In genomic region chr13:73018336-73018735, GRCh38 we compare ENCODE assay signal across 21 cellular contexts. TPM values are rescaled to one million over a fixed set of nuclear protein-coding genes. Genes with fewer than 3 reads are reported as not detected.
A peak's percentile ranks its signal among the peaks of the same experiment; 100 is the strongest.
DNase-seq lines count a peak whose midpoint lies in the region; ATAC-seq, FAIRE-seq and TF ChIP-seq lines count a peak whose summit lies in the region.
"Had no signal": no experiment of that assay in that cellular context is flagged by ENCODE, and none has a peak within 500 bp of the region (broad histone marks: within the 10 kb centered on the region; RNA-seq: fewer than 3 reads in every experiment).

No MANE protein-coding gene starts in this region.

- no peaks in the 10 kb centered on the region for H3K36me3 ChIP-seq in HepG2 (replicated peaks in 1 of 2; ENCODE audit: control insufficient read depth in 1 of 2, insufficient read depth in 2 of 2, low read length in 2 of 2)
- H3K36me3 ChIP-seq in right lobe of liver: peaks cover 0 to 5% (median 0%) of the 10 kb centered on the region in 4 donors

- ATAC-seq in HepG2 (peak; percentile 51), right lobe of liver (no peak), HG02759 (IDR thresholded peaks at IDR 0.05; ENCODE audit: unreplicated experiment) (no peak), GM18505 (IDR thresholded peaks at IDR 0.05; ENCODE audit: unreplicated experiment) (no peak), GM19452 (IDR thresholded peaks at IDR 0.05; ENCODE audit: unreplicated experiment) (no peak)
- ATAC-seq: HCT116, Right ventricle myocardium inferior had no signal

- H3K27me3 Mint-ChIP-seq in chondrocyte (ENCODE audit: low read depth) (no peaks in the 10 kb centered on the region), mesothelial cell of epicardium (ENCODE audit: low read depth) (no peaks in the 10 kb centered on the region)

- peak; percentile 13 for DNase-seq in HepG2 (ENCODE audit: low spot score)
- no peak for DNase-seq in right lobe of liver
- no peak for DNase-seq in chondrocyte (ENCODE audit: low spot score)
- DNase-seq in mesothelial cell of epicardium (ENCODE audit: low spot score in 2 of 2, unreplicated experiment in 2 of 2): no peak
- no peak for DNase-seq in NCI-H1105 treated with DMSO at 0.1 percent for 48 hours (lab: John Stamatoyannopoulos, UW)
- DNase-seq: DMS 273 treated with DMSO at 0.1 percent for 48 hours, MG63, NCI-H1092 treated with DMSO at 0.1 percent for 48 hours, NCI-H187, NCI-H446, NCI-H748 treated with DMSO at 0.1 percent for 48 hours, SK-N-SH had no signal

- H3K4me1 ChIP-seq in HepG2 (ENCODE audit: insufficient read depth, low read length) (no peaks in the 10 kb centered on the region), right lobe of liver (no peaks in the 10 kb centered on the region)
- H3K4me1 ChIP-seq: BLaER1 treated with 17β-estradiol and CSF1 and Interleukin-3, amounts not matched to agents 10 nM and 100 nM had no signal

- H3K4me1 Mint-ChIP-seq in chondrocyte (ENCODE audit: low read depth) (peaks cover 10% of the 10 kb centered on the region), mesothelial cell of epicardium (no peaks in the 10 kb centered on the region)

- H2AFZ ChIP-seq in HepG2 (ENCODE audit: low read length): no peak overlapping the region

- TF ChIP-seq POLR2A in HepG2 (IDR thresholded peaks at IDR 0.05; ENCODE audit: insufficient read depth in 1 of 2, low read depth in 2 of 2, low read length in 2 of 2) (no peak), right lobe of liver (IDR thresholded peaks at IDR 0.05) (no peak), GM18505 (IDR thresholded peaks at IDR 0.05; ENCODE audit: borderline replicate concordance, extremely low read depth, insufficient read depth, insufficient read length) (no peak)

- no peak overlapping the region for H3K9ac ChIP-seq in HepG2 (ENCODE audit: insufficient read depth, low read depth, low read length)
- H3K9ac ChIP-seq: BLaER1 treated with 17β-estradiol and CSF1 and Interleukin-3, amounts not matched to agents 10 nM and 100 nM; KMS-11; SK-N-SH had no signal

- H3K4me3 ChIP-seq in HepG2 (replicated peaks in 1 of 3; ENCODE audit: insufficient read depth in 1 of 3, low read depth in 2 of 3, low read length in 3 of 3) (no peak overlapping the region), right lobe of liver (no peak overlapping the region)
- H3K4me3 ChIP-seq: BLaER1 treated with 17β-estradiol and CSF1 and Interleukin-3, amounts not matched to agents 10 nM and 100 nM; MG63 had no signal

- no peak overlapping the region for H3K4me3 Mint-ChIP-seq in chondrocyte (ENCODE audit: unreplicated experiment)
- H3K4me3 Mint-ChIP-seq in mesothelial cell of epicardium: no peak overlapping the region

- CTCF ChIA-PET in HepG2 (lab: Yijun Ruan, JAX; ENCODE audit: low intra/inter-chr PET ratio, low total read pairs): no interaction called here

- TF ChIP-seq CTCF in HepG2 (CRISPR knock-in tag; IDR thresholded peaks at IDR 0.05) (no peak), right lobe of liver (IDR thresholded peaks at IDR 0.05) (no peak), chondrocyte (IDR thresholded peaks at IDR 0.05) (no peak), mesothelial cell of epicardium (IDR thresholded peaks at IDR 0.05; ENCODE audit: unreplicated experiment) (no peak)

- H3K36me3 Mint-ChIP-seq in chondrocyte (ENCODE audit: low read depth) (peaks cover 5% of the 10 kb centered on the region), mesothelial cell of epicardium (peaks cover 26% of the 10 kb centered on the region)

- in situ Hi-C loops in HepG2 (cut with HindIII; ENCODE audit: extremely low pct_ligation_motif_present, low pct_unique_long_range_greater_than_20kb): no loop called here

- TF ChIP-seq RAD21 in HepG2 (CRISPR knock-in tag; IDR thresholded peaks at IDR 0.05): no peak

- no peaks in the 10 kb centered on the region for H3K79me2 ChIP-seq in HepG2 (ENCODE audit: insufficient read depth, low read length)

- POLR2A ChIA-PET in HepG2 (lab: Yijun Ruan, JAX): no interaction called here

- H3K27me3 ChIP-seq in HepG2 (ENCODE audit: control insufficient read depth in 1 of 2, insufficient read depth in 2 of 2, low read length in 2 of 2) (no peaks in the 10 kb centered on the region), right lobe of liver (no peaks in the 10 kb centered on the region)
- H3K27me3 ChIP-seq: BLaER1 treated with 17β-estradiol and CSF1 and Interleukin-3, amounts not matched to agents 10 nM and 100 nM; MG63 had no signal

- H4K20me1 ChIP-seq in HepG2 (ENCODE audit: insufficient read depth, low read length): no peaks in the 10 kb centered on the region
- H4K20me1 ChIP-seq: BLaER1 treated with 17β-estradiol and CSF1 and Interleukin-3, amounts not matched to agents 10 nM and 100 nM had no signal

- BruUV-seq in HepG2 (replicated peaks; lab: Mats Ljungman, UMichigan): no TSS peak

- 74% methylated on average over 1 of the region's 1 CpG for WGBS in HepG2 (ENCODE audit: low lambda C conversion rate)
- 80% methylated on average over 1 of the region's 1 CpG for WGBS in right lobe of liver (ENCODE audit: insufficient coverage, low coverage, low lambda C conversion rate, missing lambda C conversion rate)

- H3K9me3 Mint-ChIP-seq in chondrocyte (ENCODE audit: low read depth) (no peaks in the 10 kb centered on the region), mesothelial cell of epicardium (no peaks in the 10 kb centered on the region)

- no peak overlapping the region for H3K4me2 ChIP-seq in HepG2 (ENCODE audit: low read depth, low read length)
- H3K4me2 ChIP-seq: BLaER1 treated with 17β-estradiol and CSF1 and Interleukin-3, amounts not matched to agents 10 nM and 100 nM; KMS-11; SK-N-SH had no signal

- H3K27ac Mint-ChIP-seq in chondrocyte (ENCODE audit: unreplicated experiment) (peak overlapping the region; percentile 18), mesothelial cell of epicardium (peak overlapping the region; percentile 21)

- H3K9me3 ChIP-seq in HepG2 (ENCODE audit: low read length) (no peaks in the 10 kb centered on the region), right lobe of liver (no peaks in the 10 kb centered on the region)
- H3K9me3 ChIP-seq: BLaER1 treated with 17β-estradiol and CSF1 and Interleukin-3, amounts not matched to agents 10 nM and 100 nM; MG63; SK-N-SH had no signal

- intact Hi-C loops in HepG2 (cut with micrococcal nuclease; ENCODE audit: unreplicated experiment) (no loop called here), right lobe of liver (cut with DNase I) (no loop called here)

- TF ChIP-seq EP300 in HepG2 (IDR thresholded peaks at IDR 0.05; ENCODE audit: low read depth in 2 of 2, low read length in 2 of 2) (no peak), HepG2 (CRISPR knock-in tag; IDR thresholded peaks at IDR 0.05; ENCODE audit: borderline replicate concordance) (no peak)

- no peak overlapping the region for H3K27ac ChIP-seq in HepG2 (ENCODE audit: extremely low read length, insufficient read depth, low read length)
- no peak overlapping the region for H3K27ac ChIP-seq in right lobe of liver
- H3K27ac ChIP-seq: 22Rv1; BLaER1 treated with 17β-estradiol and CSF1 and Interleukin-3, amounts not matched to agents 10 nM and 100 nM; HL-60; KMS-11 had no signal

- no peak for FAIRE-seq in HepG2 (lab: Jason Lieb, UNC)

TF ChIP-seq in HepG2, 621 proteins besides CTCF, POLR2A, EP300 and RAD21 (continues in another document):
- TF ChIP-seq ZNF564 (CRISPR knock-in tag; IDR thresholded peaks at IDR 0.05) (no peak), ATF7 (IDR thresholded peaks at IDR 0.05) (no peak), ATF7 (CRISPR knock-in tag; IDR thresholded peaks at IDR 0.05) (no peak), GPBP1L1 (CRISPR knock-in tag; IDR thresholded peaks at IDR 0.05) (no peak), NFE2 (CRISPR knock-in tag; IDR thresholded peaks at IDR 0.05) (no peak), ZNF749 (CRISPR knock-in tag; IDR thresholded peaks at IDR 0.05; ENCODE audit: borderline replicate concordance) (no peak)
- TF ChIP-seq, protein P1, sequence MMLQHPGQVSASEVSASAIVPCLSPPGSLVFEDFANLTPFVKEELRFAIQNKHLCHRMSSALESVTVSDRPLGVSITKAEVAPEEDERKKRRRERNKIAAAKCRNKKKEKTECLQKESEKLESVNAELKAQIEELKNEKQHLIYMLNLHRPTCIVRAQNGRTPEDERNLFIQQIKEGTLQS (CRISPR knock-in tag; IDR thresholded peaks at IDR 0.05): no peak

RNA-seq across cellular contexts. Expression of gene KLF5, which starts 40.5 kb away (rescaled TPM):
- total RNA-seq in HepG2 (2016; rRNA removed; fragmentation: Illumina TruSeq; extraction: Trizol): 0.52 and 1.7 TPM in 2 replicates
- 0.09 and 0.20 TPM in 2 replicates for total RNA-seq in HepG2 (2016; cell fraction: cytosol; rRNA removed; fragmentation: Illumina TruSeq; extraction: Trizol; ENCODE audit: low read depth)
- 0.58 and 1.3 TPM in 2 replicates for total RNA-seq in HepG2 (2016; cell fraction: insoluble cytoplasmic fraction; rRNA removed; fragmentation: Illumina TruSeq; extraction: Trizol)
- total RNA-seq in HepG2 (2016; cell fraction: membrane; rRNA removed; fragmentation: Illumina TruSeq; extraction: Trizol): 0.46 and 0.62 TPM in 2 replicates
- total RNA-seq in HepG2 (2016; cell fraction: nucleus; rRNA removed; fragmentation: Illumina TruSeq; extraction: Trizol): 0.66 and 1.5 TPM in 2 replicates
- 7.1 and 9.2 TPM in 2 replicates for polyA plus RNA-seq in HepG2 (2011; rRNA removed)
- 5.3 and 6.9 TPM in 2 replicates for polyA plus RNA-seq in HepG2 (2011; cell fraction: cytosol; rRNA removed)
- polyA plus RNA-seq in HepG2 (2011; cell fraction: nucleus; rRNA removed): 4.8 and 5.5 TPM in 2 replicates
- polyA plus RNA-seq in HepG2 (2012): 2.4 and 5.3 TPM in 2 replicates
- 0.11 and 0.15 TPM in 2 replicates for polyA plus RNA-seq in HepG2 (2016; cell fraction: cytosol; fragmentation: Illumina TruSeq; extraction: Trizol; ENCODE audit: low read depth)
- polyA plus RNA-seq in HepG2 (2016; cell fraction: insoluble cytoplasmic fraction; fragmentation: Illumina TruSeq; extraction: Trizol; ENCODE audit: low read depth): 1.6 and 2.0 TPM in 2 replicates
- 0.45 and 0.58 TPM in 2 replicates for polyA plus RNA-seq in HepG2 (2016; cell fraction: membrane; fragmentation: Illumina TruSeq; extraction: Trizol; ENCODE audit: low read depth)
- polyA plus RNA-seq in HepG2 (2016; cell fraction: nucleus; fragmentation: Illumina TruSeq; extraction: Trizol; ENCODE audit: insufficient read depth, low read depth): 1.8 and 2.4 TPM in 2 replicates
- 14.3 and 611 TPM in 2 replicates for polyA minus RNA-seq in HepG2 (2011; rRNA and poly(A)+ RNA removed; ENCODE audit: low replicate concordance)
- polyA minus RNA-seq in HepG2 (2011; cell fraction: cytosol; rRNA and poly(A)+ RNA removed): 3.6 and 4.0 TPM in 2 replicates
- polyA minus RNA-seq in HepG2 (2011; cell fraction: nucleus; rRNA and poly(A)+ RNA removed): 6.2 and 7.8 TPM in 2 replicates
- total RNA-seq in right lobe of liver: 1 to 10 TPM in 2 of 6 experiments, under 1 TPM in 4; 0.29 to 4.2 (median 0.74) TPM
- total RNA-seq in chondrocyte: 7.0 to 8.4 TPM (median 7.9 TPM) in 3 replicates
- total RNA-seq in mesothelial cell of epicardium: 62.4 to 70.3 TPM (median 65.9 TPM) in 3 replicates
